In the genomic region with DNA sequence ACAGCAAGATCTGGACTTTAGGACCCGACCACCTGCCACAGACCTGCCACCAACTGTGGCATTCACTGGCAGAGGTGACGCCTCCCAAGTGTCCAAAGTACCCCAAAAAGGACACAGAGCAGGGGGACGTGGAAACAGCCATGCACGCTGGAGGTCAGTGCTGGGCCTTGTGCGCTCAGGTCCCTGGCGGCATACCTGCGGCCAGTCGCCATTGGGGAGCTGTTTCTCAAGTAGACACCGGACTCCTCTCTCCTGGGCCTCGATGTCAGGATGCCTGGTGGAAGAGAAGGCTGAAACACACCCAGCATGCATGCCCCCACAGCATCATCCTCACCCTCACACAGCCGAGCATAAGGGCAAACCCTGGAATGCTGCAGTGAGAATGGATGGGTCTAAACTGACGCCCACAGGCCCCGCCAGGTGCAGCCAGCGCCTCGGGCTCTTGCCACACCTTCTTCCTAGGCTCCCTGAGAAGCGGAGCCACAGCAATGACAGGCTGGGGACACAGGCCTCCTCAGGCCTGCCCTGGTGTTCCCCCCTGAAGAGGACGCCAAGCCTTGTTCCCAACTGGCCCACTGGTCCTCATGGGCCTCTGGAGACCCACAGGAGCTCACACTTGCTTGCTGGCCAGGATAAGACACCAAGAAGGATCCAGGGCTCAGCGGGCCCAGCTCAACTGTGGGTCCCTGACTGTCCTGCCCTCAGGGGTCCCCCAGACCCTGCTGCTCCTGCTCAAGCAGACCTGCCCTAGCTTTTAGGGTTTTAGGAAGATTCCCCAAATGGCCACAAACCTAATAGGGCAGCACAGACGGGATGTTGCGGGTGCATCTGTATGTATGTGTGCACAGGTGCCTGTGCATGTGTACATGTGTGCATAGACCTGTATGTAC, we compare ENCODE assay signal across 25 cellular contexts. TPM values are rescaled to one million over a fixed set of nuclear protein-coding genes. Genes with fewer than 3 reads are reported as not detected.
A peak's percentile ranks its signal among the peaks of the same experiment; 100 is the strongest.
DNase-seq lines count a peak whose midpoint lies in the region; ATAC-seq and TF ChIP-seq lines count a peak whose summit lies in the region.
"Had no signal": no experiment of that assay in that cellular context is flagged by ENCODE, and none has a peak within 500 bp of the region (broad histone marks: within the 10 kb centered on the region; RNA-seq: fewer than 3 reads in every experiment).

No MANE protein-coding gene starts in this region.

- no peaks in the 10 kb centered on the region for H3K9me3 ChIP-seq in endodermal cell (ENCODE audit: control insufficient read depth, low read length)
- no peaks in the 10 kb centered on the region for H3K9me3 ChIP-seq in aorta (ENCODE audit: control insufficient read depth, low read length)
- H3K9me3 ChIP-seq: mucosa of descending colon had no signal

- H3K9me3 Mint-ChIP-seq in endodermal cell, result no peaks in the 10 kb centered on the region
- H3K9me3 Mint-ChIP-seq: activated naive CD4-positive, alpha-beta T cell treated with anti-CD3 and anti-CD28 coated beads for 36 hours; neural progenitor cell; T-helper 1 cell treated with Interleukin-12 subunit alpha and Interleukin-12 subunit beta and Interleukin-4 antibody, amounts not matched to agents 30 μg/mL and 1 μg/mL, for 36 hours had no signal

- TF ChIP-seq CTCF in endodermal cell (conservative IDR thresholded peaks at IDR 0.05), result no peak

- ATAC-seq in left cardiac atrium (no peak), Right ventricle myocardium inferior (no peak), aorta (ENCODE audit: low FRiP score) (no peak), HG03280 (IDR thresholded peaks at IDR 0.05; ENCODE audit: unreplicated experiment) (no peak), HG03521 (IDR thresholded peaks at IDR 0.05; ENCODE audit: unreplicated experiment) (no peak)

- H3K27me3 Mint-ChIP-seq in endodermal cell (ENCODE audit: insufficient read depth), result no peaks in the 10 kb centered on the region

- H3K4me1 Mint-ChIP-seq in endodermal cell, result peaks cover 9% of the 10 kb centered on the region

- intact Hi-C loops in left cardiac atrium (cut with DNase I) (no loop called here), Right ventricle myocardium inferior (cut with DNase I) (loop anchor here (1.0 kb wide), 1 partner anchor 7 kb away; no protein-coding TSS in a partner anchor), posterior vena cava (cut with DNase I) (no loop called here), aorta (cut with DNase I) (no loop called here)

- DNase-seq in left cardiac atrium, result peak; percentile 18
- no peak for DNase-seq in Right ventricle myocardium inferior (ENCODE audit: missing footprints)
- DNase-seq in endodermal cell, result peak; percentile 38
- DNase-seq in posterior vena cava (ENCODE audit: low spot score), result peak; percentile 67
- peak; percentile 30 to 61 for DNase-seq in aorta
- DNase-seq in nucleus accumbens (lab: John Stamatoyannopoulos, UW), result no peak
- DNase-seq: ACHN; activated naive CD4-positive, alpha-beta T cell treated with anti-CD3 and anti-CD28 coated beads for 36 hours; cerebellar nuclear complex; DMS153; effector memory CD4-positive, alpha-beta T cell; GDM1; MM.1S; NCI-H1694 treated with DMSO at 0.1 percent for 48 hours; NCI-H748 treated with DMSO at 0.1 percent for 48 hours; retina; SIG-M5; stimulated activated CD4-positive, alpha-beta T cell treated with anti-CD3 and anti-CD28 coated beads, Interleukin-15, amount 100 ng/mL, for 24 hours; WERI-Rb-1 had no signal

- no peak overlapping the region for H3K4me3 ChIP-seq in endodermal cell (ENCODE audit: low read length)
- H3K4me3 ChIP-seq in aorta (ENCODE audit: low read length in 2 of 2), result no peak overlapping the region
- H3K4me3 ChIP-seq: mucosa of descending colon, neural progenitor cell had no signal

- no peak overlapping the region for H3K9ac ChIP-seq in endodermal cell (ENCODE audit: extremely low read depth, low read length, poor library complexity, severe bottlenecking)
- H3K9ac ChIP-seq: neural progenitor cell had no signal

- H3K4me3 Mint-ChIP-seq in endodermal cell, result no peak overlapping the region
- H3K4me3 Mint-ChIP-seq: activated naive CD4-positive, alpha-beta T cell treated with anti-CD3 and anti-CD28 coated beads for 36 hours; CD14-positive monocyte; neural progenitor cell; T-helper 1 cell treated with Interleukin-12 subunit alpha and Interleukin-12 subunit beta and Interleukin-4 antibody, amounts not matched to agents 30 μg/mL and 1 μg/mL, for 36 hours had no signal

- H3K27me3 ChIP-seq in endodermal cell (ENCODE audit: control insufficient read depth, insufficient read depth, low read length, poor library complexity, severe bottlenecking), result no peaks in the 10 kb centered on the region
- no peaks in the 10 kb centered on the region for H3K27me3 ChIP-seq in aorta (ENCODE audit: control insufficient read depth in 1 of 2, insufficient read depth in 2 of 2, low read length in 1 of 2)
- H3K27me3 ChIP-seq: neural progenitor cell had no signal

- peaks cover 55% of the 10 kb centered on the region for H3K36me3 Mint-ChIP-seq in endodermal cell (ENCODE audit: low read depth)

- no peak overlapping the region for H3K27ac Mint-ChIP-seq in endodermal cell
- H3K27ac Mint-ChIP-seq: activated naive CD4-positive, alpha-beta T cell treated with anti-CD3 and anti-CD28 coated beads for 36 hours; neural progenitor cell; T-helper 1 cell treated with Interleukin-12 subunit alpha and Interleukin-12 subunit beta and Interleukin-4 antibody, amounts not matched to agents 30 μg/mL and 1 μg/mL, for 36 hours had no signal

- 93 to 95% methylated on average over 15 to 20 of the region's 20 CpGs for WGBS in endodermal cell (ENCODE audit: insufficient coverage in 1 of 2, insufficient read length in 1 of 2), 2 experiments
- 94 to 96% methylated on average over 20 of the region's 20 CpGs for WGBS in aorta, 2 donors

- H3K4me1 ChIP-seq in endodermal cell (ENCODE audit: control insufficient read depth, insufficient read depth, low read length) (no peaks in the 10 kb centered on the region), aorta (ENCODE audit: control insufficient read depth in 1 of 2, insufficient read depth in 2 of 2, low read length in 2 of 2) (no peaks in the 10 kb centered on the region)

- H3K27ac ChIP-seq in endodermal cell (ENCODE audit: low read depth, low read length), result no peak overlapping the region
- no peak overlapping the region for H3K27ac ChIP-seq in aorta (ENCODE audit: low read depth in 1 of 2, low read length in 2 of 2)
- H3K27ac ChIP-seq: neural progenitor cell, WERI-Rb-1 had no signal

- peaks cover 37% of the 10 kb centered on the region for H3K36me3 ChIP-seq in endodermal cell (ENCODE audit: control insufficient read depth, insufficient read depth, low read length)
- peaks cover 0 to 17% of the 10 kb centered on the region in 2 donors for H3K36me3 ChIP-seq in aorta (ENCODE audit: control insufficient read depth in 1 of 2, insufficient read depth in 2 of 2, low read length in 1 of 2)
- H3K36me3 ChIP-seq: neural progenitor cell had no signal

RNA-seq across cellular contexts. Expression of a gene that starts 7.7 kb away (rescaled TPM):
- 10 to 100 TPM in 1 of 2 donors, 1 to 10 TPM in 1; 10.0 to 11.0 TPM for total RNA-seq in left cardiac atrium
- 7.7 TPM for total RNA-seq in Right ventricle myocardium inferior
- total RNA-seq in endodermal cell, result 10 to 100 TPM; 29.5 to 31.9 TPM
- polyA plus RNA-seq in endodermal cell (2013, experiment 1 of 2), result 32.1 TPM
- polyA plus RNA-seq in endodermal cell (2013, experiment 2 of 2), result 33.4 TPM
- total RNA-seq in posterior vena cava, result 10 to 100 TPM in 1 of 2 donors, 1 to 10 TPM in 1; 8.4 to 10.9 TPM
- total RNA-seq in aorta, result 10 to 100 TPM in 1 of 2 donors, 1 to 10 TPM in 1; 5.2 to 12.4 TPM
- 10 to 100 TPM in 1 of 2 donors, 1 to 10 TPM in 1; 2.4 to 47.9 TPM for polyA plus RNA-seq in aorta

RNA-seq across cellular contexts. Expression of a gene that starts 36.6 kb away (rescaled TPM):
- total RNA-seq in left cardiac atrium (1 to 10 TPM in 1 of 2 donors, under 1 TPM in 1; 0.68 to 1.6 TPM), Right ventricle myocardium inferior (1.2 TPM), endodermal cell (1 to 10 TPM; 3.5 to 4.6 TPM), posterior vena cava (1 to 10 TPM in 1 of 2 donors, under 1 TPM in 1; 0.29 to 1.2 TPM), aorta (1 to 10 TPM; 1.1 to 2.6 TPM)
- polyA plus RNA-seq in endodermal cell (2013, experiment 1 of 2), result 3.0 TPM
- 1.0 TPM for polyA plus RNA-seq in endodermal cell (2013, experiment 2 of 2)
- polyA plus RNA-seq in aorta, result 1 to 10 TPM in 1 of 2 donors, under 1 TPM in 1; 0.50 to 8.7 TPM
- total RNA-seq: activated naive CD4-positive, alpha-beta T cell treated with anti-CD3 and anti-CD28 coated beads for 36 hours had no signal
- polyA plus RNA-seq: CD14-positive monocyte had no signal

RNA-seq across cellular contexts. Expression of a gene that starts 36.6 kb away (rescaled TPM):
- total RNA-seq in left cardiac atrium (10 to 100 TPM; 66.4 to 66.7 TPM), Right ventricle myocardium inferior (61.0 TPM), endodermal cell (10 to 100 TPM; 56.7 to 85.2 TPM), posterior vena cava (10 to 100 TPM; 42.5 to 65.0 TPM), aorta (10 to 100 TPM; 60.2 to 85.2 TPM)
- polyA plus RNA-seq in endodermal cell (2013, experiment 1 of 2), result 101 TPM
- polyA plus RNA-seq in endodermal cell (2013, experiment 2 of 2), result 100 TPM
- 10 to 100 TPM in 1 of 2 donors, 1 to 10 TPM in 1; 9.3 to 52.0 TPM for polyA plus RNA-seq in aorta

Comparison
In these comparisons a context has a peak if more than half of its experiments do, and no peak if none do; other contexts are left out.
1. DNase-seq: peak in left cardiac atrium (single experiment), endodermal cell (single experiment), posterior vena cava (single experiment) and aorta (2 of 2); none in Right ventricle myocardium inferior (single experiment) and nucleus accumbens (0 of 56).